33 cellular contexts compared by ENCODE assay signal in the genomic region with DNA sequence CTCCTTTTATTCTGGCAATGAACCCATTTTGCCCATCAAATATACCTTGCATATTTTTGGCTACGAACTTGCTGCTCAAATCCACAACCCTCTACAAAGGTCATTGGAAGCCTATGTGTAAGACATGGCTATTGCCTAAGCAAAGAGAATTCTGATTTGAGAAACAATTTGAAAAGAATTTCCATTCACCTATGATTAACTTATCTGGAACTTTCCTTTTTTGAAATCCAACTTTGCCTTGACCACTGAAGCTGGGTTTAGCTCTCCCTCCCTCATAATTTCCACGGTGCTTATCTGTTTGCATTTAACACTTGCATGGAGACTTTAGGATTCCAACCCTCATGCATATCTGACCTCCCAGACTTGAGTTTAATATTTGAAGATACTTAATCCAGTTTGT.
"Had no signal": no experiment of that assay in that cellular context is flagged by ENCODE, and none has a peak within 500 bp of the region (broad histone marks: within the 10 kb centered on the region; RNA-seq: fewer than 3 reads in every experiment).

No MANE protein-coding gene starts in this region.

- DNase-seq: activated B cell treated with CpG ODN at 0.5 μM for 24 hours; activated CD4-positive, alpha-beta memory T cell treated with anti-CD3 and anti-CD28 coated beads for 36 hours; activated CD4-positive, alpha-beta memory T cell treated with anti-CD3 and anti-CD28 coated beads, Interleukin-2, amount 10 ng/mL, durations not matched to agents 7 days and 5 days; activated CD4-positive, alpha-beta T cell treated with anti-CD3 and anti-CD28 coated beads for 1 hour; activated CD4-positive, alpha-beta T cell treated with anti-CD3 and anti-CD28 coated beads for 36 hours; activated CD4-positive, alpha-beta T cell treated with anti-CD3 and anti-CD28 coated beads for 4 hours; activated CD4-positive, alpha-beta T cell treated with anti-CD3 and anti-CD28 coated beads for 48 hours; activated CD4-positive, alpha-beta T cell treated with anti-CD3 and anti-CD28 coated beads, Interleukin-2, amount 10 ng/mL, durations not matched to agents 24 days and 14 days; activated CD4-positive, alpha-beta T cell treated with anti-CD3 and anti-CD28 coated beads, Interleukin-2, amount 10 ng/mL, durations not matched to agents 7 days and 5 days; activated CD4-positive, alpha-beta T cell treated with anti-CD3 and anti-CD28 coated beads, Interleukin-2, amount 50 U/mL, for 1 hour; activated CD4-positive, alpha-beta T cell treated with anti-CD3 and anti-CD28 coated beads, Interleukin-2, amount 50 U/mL, for 4 hours; activated CD4-positive, alpha-beta T cell treated with anti-CD3 and anti-CD28 coated beads, Interleukin-2, amount 50 U/mL, for 48 hours; activated CD4-positive, CD25-positive, alpha-beta regulatory T cell; activated CD4-positive, CD25-positive, alpha-beta regulatory T cell treated with anti-CD3 and anti-CD28 coated beads, Interleukin-2, amount 50 U/mL, for 72 hours; activated CD8-positive, alpha-beta memory T cell treated with anti-CD3 and anti-CD28 coated beads for 24 hours; activated CD8-positive, alpha-beta memory T cell treated with anti-CD3 and anti-CD28 coated beads, Interleukin-2, amount 10 ng/mL, durations not matched to agents 7 days and 5 days; activated CD8-positive, alpha-beta memory T cell treated with anti-CD3 and anti-CD28 coated beads, Interleukin-2, amount 50 U/mL, for 4 hours; activated CD8-positive, alpha-beta memory T cell treated with anti-CD3 and anti-CD28 coated beads, Interleukin-2, amount 50 U/mL, for 48 hours; activated CD8-positive, alpha-beta T cell treated with anti-CD3 and anti-CD28 coated beads for 36 hours; activated CD8-positive, alpha-beta T cell treated with anti-CD3 and anti-CD28 coated beads, Interleukin-2, amount 10 ng/mL, durations not matched to agents 7 days and 5 days; activated T-cell treated with anti-CD3 and anti-CD28 coated beads for 4 hours; T-cell; T-helper 1 cell; T-helper 17 cell; T-helper 2 cell; T-helper 9 cell; T1000; WERI-Rb-1 had no signal

- H3K9me3 Mint-ChIP-seq: activated B cell treated with CpG ODN at 0.5 μM for 24 hours; activated CD4-positive, alpha-beta memory T cell treated with anti-CD3 and anti-CD28 coated beads for 36 hours; activated CD4-positive, alpha-beta T cell treated with anti-CD3 and anti-CD28 coated beads, Interleukin-2, amount 10 ng/mL, durations not matched to agents 24 days and 14 days; activated CD4-positive, alpha-beta T cell treated with anti-CD3 and anti-CD28 coated beads, Interleukin-2, amount 10 ng/mL, durations not matched to agents 7 days and 5 days; activated CD8-positive, alpha-beta T cell treated with anti-CD3 and anti-CD28 coated beads for 36 hours; T-helper 1 cell treated with Interleukin-12 subunit alpha and Interleukin-12 subunit beta and Interleukin-4 antibody, amounts not matched to agents 30 μg/mL and 1 μg/mL, for 36 hours; T-helper 2 cell treated with Interferon-gamma antibody and Interleukin-4, amounts not matched to agents 5 μg/mL and 100 μg/mL, for 36 hours had no signal

- H3K27ac ChIP-seq: VCaP, WERI-Rb-1 had no signal

- H3K4me1 Mint-ChIP-seq: activated B cell treated with CpG ODN at 0.5 μM for 24 hours; activated CD4-positive, alpha-beta memory T cell treated with anti-CD3 and anti-CD28 coated beads, Interleukin-2, amount 10 ng/mL, durations not matched to agents 7 days and 5 days; activated CD4-positive, alpha-beta T cell treated with anti-CD3 and anti-CD28 coated beads for 36 hours; activated CD4-positive, alpha-beta T cell treated with anti-CD3 and anti-CD28 coated beads, Interleukin-2, amount 10 ng/mL, durations not matched to agents 24 days and 14 days; activated CD4-positive, alpha-beta T cell treated with anti-CD3 and anti-CD28 coated beads, Interleukin-2, amount 10 ng/mL, durations not matched to agents 7 days and 5 days; activated CD8-positive, alpha-beta memory T cell treated with anti-CD3 and anti-CD28 coated beads, Interleukin-2, amount 10 ng/mL, durations not matched to agents 7 days and 5 days; T-cell; T-helper 17 cell had no signal

- H3K27ac Mint-ChIP-seq: activated B cell treated with CpG ODN at 0.5 μM for 24 hours; activated CD4-positive, alpha-beta memory T cell treated with anti-CD3 and anti-CD28 coated beads for 36 hours; activated CD4-positive, alpha-beta memory T cell treated with anti-CD3 and anti-CD28 coated beads, Interleukin-2, amount 10 ng/mL, durations not matched to agents 7 days and 5 days; activated CD4-positive, alpha-beta T cell treated with anti-CD3 and anti-CD28 coated beads for 36 hours; activated CD4-positive, alpha-beta T cell treated with anti-CD3 and anti-CD28 coated beads, Interleukin-2, amount 10 ng/mL, durations not matched to agents 24 days and 14 days; activated CD4-positive, alpha-beta T cell treated with anti-CD3 and anti-CD28 coated beads, Interleukin-2, amount 10 ng/mL, durations not matched to agents 7 days and 5 days; activated CD8-positive, alpha-beta memory T cell treated with anti-CD3 and anti-CD28 coated beads, Interleukin-2, amount 10 ng/mL, durations not matched to agents 7 days and 5 days; activated CD8-positive, alpha-beta T cell treated with anti-CD3 and anti-CD28 coated beads for 36 hours; activated CD8-positive, alpha-beta T cell treated with anti-CD3 and anti-CD28 coated beads, Interleukin-2, amount 10 ng/mL, durations not matched to agents 7 days and 5 days; T-cell; T-helper 1 cell treated with Interleukin-12 subunit alpha and Interleukin-12 subunit beta and Interleukin-4 antibody, amounts not matched to agents 30 μg/mL and 1 μg/mL, for 36 hours; T-helper 17 cell; T-helper 2 cell treated with Interferon-gamma antibody and Interleukin-4, amounts not matched to agents 5 μg/mL and 100 μg/mL, for 36 hours; WTC11 had no signal

- H3K4me3 Mint-ChIP-seq: activated B cell treated with CpG ODN at 0.5 μM for 24 hours; activated CD4-positive, alpha-beta memory T cell treated with anti-CD3 and anti-CD28 coated beads for 36 hours; activated CD4-positive, alpha-beta memory T cell treated with anti-CD3 and anti-CD28 coated beads, Interleukin-2, amount 10 ng/mL, durations not matched to agents 7 days and 5 days; activated CD4-positive, alpha-beta T cell treated with anti-CD3 and anti-CD28 coated beads for 36 hours; activated CD4-positive, alpha-beta T cell treated with anti-CD3 and anti-CD28 coated beads, Interleukin-2, amount 10 ng/mL, durations not matched to agents 24 days and 14 days; activated CD4-positive, alpha-beta T cell treated with anti-CD3 and anti-CD28 coated beads, Interleukin-2, amount 10 ng/mL, durations not matched to agents 7 days and 5 days; activated CD8-positive, alpha-beta memory T cell treated with anti-CD3 and anti-CD28 coated beads, Interleukin-2, amount 10 ng/mL, durations not matched to agents 7 days and 5 days; activated CD8-positive, alpha-beta T cell treated with anti-CD3 and anti-CD28 coated beads for 36 hours; activated CD8-positive, alpha-beta T cell treated with anti-CD3 and anti-CD28 coated beads, Interleukin-2, amount 10 ng/mL, durations not matched to agents 7 days and 5 days; T-cell; T-helper 1 cell treated with Interleukin-12 subunit alpha and Interleukin-12 subunit beta and Interleukin-4 antibody, amounts not matched to agents 30 μg/mL and 1 μg/mL, for 36 hours; T-helper 17 cell; T-helper 2 cell treated with Interferon-gamma antibody and Interleukin-4, amounts not matched to agents 5 μg/mL and 100 μg/mL, for 36 hours; WTC11 had no signal

- H3K27me3 Mint-ChIP-seq: activated B cell treated with CpG ODN at 0.5 μM for 24 hours; activated CD4-positive, alpha-beta memory T cell treated with anti-CD3 and anti-CD28 coated beads for 36 hours; activated CD4-positive, alpha-beta memory T cell treated with anti-CD3 and anti-CD28 coated beads, Interleukin-2, amount 10 ng/mL, durations not matched to agents 7 days and 5 days; activated CD4-positive, alpha-beta T cell treated with anti-CD3 and anti-CD28 coated beads for 36 hours; activated CD4-positive, alpha-beta T cell treated with anti-CD3 and anti-CD28 coated beads, Interleukin-2, amount 10 ng/mL, durations not matched to agents 24 days and 14 days; activated CD4-positive, alpha-beta T cell treated with anti-CD3 and anti-CD28 coated beads, Interleukin-2, amount 10 ng/mL, durations not matched to agents 7 days and 5 days; activated CD8-positive, alpha-beta memory T cell treated with anti-CD3 and anti-CD28 coated beads, Interleukin-2, amount 10 ng/mL, durations not matched to agents 7 days and 5 days; activated CD8-positive, alpha-beta T cell treated with anti-CD3 and anti-CD28 coated beads for 36 hours; T-cell; T-helper 17 cell had no signal

- H3K36me3 Mint-ChIP-seq: activated CD4-positive, alpha-beta memory T cell treated with anti-CD3 and anti-CD28 coated beads for 36 hours; activated CD8-positive, alpha-beta memory T cell treated with anti-CD3 and anti-CD28 coated beads, Interleukin-2, amount 10 ng/mL, durations not matched to agents 7 days and 5 days; T-cell; WTC11 had no signal

- ATAC-seq: activated CD4-positive, alpha-beta T cell treated with anti-CD3 and anti-CD28 coated beads for 36 hours; activated CD4-positive, CD25-positive, alpha-beta regulatory T cell treated with anti-CD3 and anti-CD28 coated beads, Interleukin-2, amount 50 U/mL, for 24 hours; activated CD8-positive, alpha-beta memory T cell treated with anti-CD3 and anti-CD28 coated beads, Interleukin-2, amount 10 ng/mL, durations not matched to agents 7 days and 5 days; activated CD8-positive, alpha-beta T cell treated with anti-CD3 and anti-CD28 coated beads for 36 hours; activated CD8-positive, alpha-beta T cell treated with anti-CD3 and anti-CD28 coated beads, Interleukin-2, amount 10 ng/mL, durations not matched to agents 7 days and 5 days; T-cell; T-helper 17 cell; WTC11 had no signal

- H3K36me3 ChIP-seq: WERI-Rb-1 had no signal
